Comparison of ENCODE assay signal across 1 cellular context in the genomic region with DNA sequence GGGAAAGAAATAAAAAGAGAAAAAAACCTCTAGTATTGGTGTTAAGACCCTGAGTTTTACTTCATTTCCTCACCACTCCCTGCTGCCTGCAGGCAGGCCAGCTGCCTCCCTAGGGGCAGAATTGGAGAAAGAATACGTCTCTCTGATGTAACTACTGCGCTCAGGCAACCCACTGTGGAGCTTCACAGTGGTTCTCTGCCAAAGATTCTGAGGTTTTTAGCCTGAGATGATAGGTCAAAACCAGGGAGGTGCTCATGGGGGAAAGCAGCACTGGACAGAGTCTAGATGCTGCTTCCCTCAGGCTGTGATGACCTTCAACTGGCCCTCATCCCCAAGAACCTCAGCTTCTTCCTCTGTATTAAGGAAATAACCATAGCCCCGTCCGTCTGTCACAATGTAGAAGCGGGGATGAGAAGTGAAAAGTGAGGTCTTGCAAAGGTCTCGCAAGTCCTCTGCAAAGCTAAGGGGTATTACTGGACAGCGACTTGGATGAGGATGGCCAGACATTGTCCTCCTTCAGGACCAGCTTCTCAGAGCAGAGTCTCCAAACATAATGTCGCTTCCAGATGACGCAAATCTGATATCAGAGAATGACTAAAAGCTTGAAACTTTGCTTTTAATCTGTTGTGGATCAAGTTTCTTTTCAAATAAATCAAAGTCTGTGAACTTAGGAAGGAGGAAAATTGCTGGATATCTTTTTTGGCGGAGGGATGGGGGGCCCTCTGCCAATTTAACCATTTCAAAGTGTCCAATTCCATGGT.
A peak's percentile ranks its signal among the peaks of the same experiment; 100 is the strongest.
TF ChIP-seq lines count a peak whose summit lies in the region.

No MANE protein-coding gene starts in this region.

TF ChIP-seq in SK-N-SH, 30 proteins besides CTCF, POLR2A, EP300 and RAD21 (continued from another document):
- peak; percentile 39; the same call in 1 of the 2 replicates for TF ChIP-seq REST (IDR thresholded peaks at IDR 0.05; ENCODE audit: low read depth, low read length)
